In genomic region chr19:1437609-1438008, GRCh38 we compare ENCODE assay signal across 9 cellular contexts. TPM values are rescaled to one million over a fixed set of nuclear protein-coding genes. Genes with fewer than 3 reads are reported as not detected.
DNase-seq lines count a peak whose midpoint lies in the region; ATAC-seq, FAIRE-seq and TF ChIP-seq lines count a peak whose summit lies in the region.
"Had no signal": no experiment of that assay in that cellular context is flagged by ENCODE, and none has a peak within 500 bp of the region (broad histone marks: within the 10 kb centered on the region; RNA-seq: fewer than 3 reads in every experiment).

No MANE protein-coding gene starts in this region.

- no peaks in the 10 kb centered on the region for H3K9me1 ChIP-seq in K562 (ENCODE audit: control insufficient read depth, insufficient read depth, low read length)

- H3K27ac ChIP-seq in BLaER1 treated with 17β-estradiol and CSF1 and Interleukin-3, amounts not matched to agents 10 nM and 100 nM, result peak overlapping the region in 6 of 11 experiments; percentile 35 to 98 (median 97); a peak in 8 of 22 replicates
- H3K27ac ChIP-seq in HUES48 (ENCODE audit: low read depth, low read length) (peak overlapping the region; percentile 49), K562 (ENCODE audit: extremely low read depth, low read depth, low read length) (peak overlapping the region; percentile 90)
- no peak overlapping the region for H3K27ac ChIP-seq in naive thymus-derived CD4-positive, alpha-beta T cell (ENCODE audit: low read depth, low read length)

- H3K4me3 Mint-ChIP-seq in naive thymus-derived CD4-positive, alpha-beta T cell, result peak overlapping the region in 7 of 10 donors; percentile 29 to 99 (median 96)

- TF ChIP-seq POLR2A in K562 (conservative IDR thresholded peaks at IDR 0.05), result no peak

- CTCF ChIA-PET in K562 (lab: Yijun Ruan, JAX; ENCODE audit: low intra/inter-chr PET ratio), result interaction anchor here (0.6 kb wide), 1 partner anchor 685 kb away, joined by 4 read pairs; no protein-coding TSS in a partner anchor
- CTCF ChIA-PET in naive thymus-derived CD4-positive, alpha-beta T cell (lab: Charles Lee), result interaction anchor here (0.6 kb wide), 1 partner anchor 901 kb away, joined by 3 read pairs; no protein-coding TSS in a partner anchor

- WGBS in K562 (ENCODE audit: insufficient coverage, low coverage, missing lambda C conversion rate), result 35% methylated on average over 8 of the region's 8 CpGs

- TF ChIP-seq RAD21 in K562 (CRISPR knock-in tag; conservative IDR thresholded peaks at IDR 0.05 in 1 of 2, IDR thresholded peaks at IDR 0.05 in 1 of 2), result no peak

- H3K27me3 ChIP-seq in BLaER1 treated with 17β-estradiol and CSF1 and Interleukin-3, amounts not matched to agents 10 nM and 100 nM, result no peaks in the 10 kb centered on the region
- H3K27me3 ChIP-seq in HUES48 (ENCODE audit: control insufficient read depth, insufficient read depth, low read length) (no peaks in the 10 kb centered on the region), K562 (ENCODE audit: control insufficient read depth in 2 of 2, insufficient read depth in 2 of 2, low read length in 2 of 2) (no peaks in the 10 kb centered on the region)
- no peaks in the 10 kb centered on the region for H3K27me3 ChIP-seq in naive thymus-derived CD4-positive, alpha-beta T cell (ENCODE audit: control insufficient read depth in 2 of 2, insufficient read depth in 2 of 2, low read length in 2 of 2)

- H3K4me1 Mint-ChIP-seq in naive thymus-derived CD4-positive, alpha-beta T cell, result peaks cover 9 to 34% (median 15%) of the 10 kb centered on the region in 7 donors

- H3K79me2 ChIP-seq in K562 (ENCODE audit: control insufficient read depth, insufficient read depth, low read length), result peaks cover 52% of the 10 kb centered on the region

- peak overlapping the region in 8 of 11 experiments; percentile 2 to 100 (median 32); a peak in 9 of 22 replicates for H3K9ac ChIP-seq in BLaER1 treated with 17β-estradiol and CSF1 and Interleukin-3, amounts not matched to agents 10 nM and 100 nM
- H3K9ac ChIP-seq in HUES48 (ENCODE audit: low read depth, low read length), result no peak overlapping the region
- peak overlapping the region; percentile 40 to 100; a peak in 3 of 4 replicates for H3K9ac ChIP-seq in K562 (ENCODE audit: insufficient read depth in 1 of 2, low read depth in 2 of 2, low read length in 2 of 2)

- peak overlapping the region in 5 of 10 experiments; percentile 71 to 95 (median 90); a peak in 1 of 20 replicates for H3K4me3 ChIP-seq in BLaER1 treated with 17β-estradiol and CSF1 and Interleukin-3, amounts not matched to agents 10 nM and 100 nM
- H3K4me3 ChIP-seq in HUES48 (ENCODE audit: low read depth, low read length) (peak overlapping the region; percentile 77; the same call in 1 of the 2 replicates), K562 (peak overlapping the region; percentile 70; the same call in 1 of the 2 replicates), mucosa of descending colon (no peak overlapping the region)
- H3K4me3 ChIP-seq in naive thymus-derived CD4-positive, alpha-beta T cell (ENCODE audit: low read length), result no peak overlapping the region

- POLR2A ChIA-PET in K562 (lab: Yijun Ruan, JAX), result interaction anchor here (0.6 to 1.8 kb wide), 7 partner anchors 9 to 353 kb away, joined by 3 to 5 read pairs (median 3); partner anchors contain the start of gene CIRBP
- POLR2A ChIA-PET in naive thymus-derived CD4-positive, alpha-beta T cell (lab: Charles Lee), result interaction anchor here (0.6 to 1.6 kb wide), 5 partner anchors 17 to 927 kb away, joined by 3 to 6 read pairs (median 5); partner anchors contain the start of genes CIRBP and MBD3

- ATAC-seq in K562 (no peak), mucosa of descending colon (no peak)
- ATAC-seq in naive thymus-derived CD4-positive, alpha-beta T cell, result no peak

- BruUV-seq in K562 (replicated peaks; lab: Mats Ljungman, UMichigan), result no TSS peak

- intact Hi-C loops in K562 (cut with micrococcal nuclease), result no loop called here
- intact Hi-C loops in naive thymus-derived CD4-positive, alpha-beta T cell (cut with micrococcal nuclease), result loop anchor here (1.0 to 2.0 kb wide), 10 partner anchors 30 to 168 kb away; partner anchors contain the start of genes C19orf25 (in 2 of the 2), DAZAP1 (in 2 of the 2), FAM174C (in 2 of the 2) and ADAMTSL5 (in 1 of the 2)
- intact Hi-C loops in mucosa of descending colon (cut with DNase I, micrococcal nuclease), result no loop called here
- intact Hi-C loops in posterior vena cava (cut with DNase I), result loop anchor here in 1 of 2 donors (2.0 kb wide), 1 partner anchor 71 kb away; no protein-coding TSS in a partner anchor

- H3K36me3 ChIP-seq in BLaER1 treated with 17β-estradiol and CSF1 and Interleukin-3, amounts not matched to agents 10 nM and 100 nM, result peaks cover 64 to 75% (median 68%) of the 10 kb centered on the region in 11 experiments
- H3K36me3 ChIP-seq in HUES48 (ENCODE audit: control insufficient read depth, insufficient read depth, low read length) (peaks cover 60% of the 10 kb centered on the region), K562 (ENCODE audit: control insufficient read depth, insufficient read depth, low read length) (peaks cover 68% of the 10 kb centered on the region), mucosa of descending colon (ENCODE audit: low read depth) (peaks cover 9% of the 10 kb centered on the region)
- peaks cover 14 to 69% (median 18%) of the 10 kb centered on the region in 3 experiments for H3K36me3 ChIP-seq in naive thymus-derived CD4-positive, alpha-beta T cell (ENCODE audit: control insufficient read depth in 2 of 3, insufficient read depth in 3 of 3, low read length in 3 of 3)

- H3K36me3 Mint-ChIP-seq in naive thymus-derived CD4-positive, alpha-beta T cell, result peaks cover 0 to 26% (median 8%) of the 10 kb centered on the region in 5 donors

- TF ChIP-seq EP300 in K562 (IDR thresholded peaks at IDR 0.05; ENCODE audit: low read length), result no peak

- peaks cover 66 to 97% (median 89%) of the 10 kb centered on the region in 11 experiments for H4K20me1 ChIP-seq in BLaER1 treated with 17β-estradiol and CSF1 and Interleukin-3, amounts not matched to agents 10 nM and 100 nM
- H4K20me1 ChIP-seq in K562 (replicated peaks; ENCODE audit: control insufficient read depth, insufficient read depth, low read length), result peaks cover 37% of the 10 kb centered on the region

- H3K4me1 ChIP-seq in BLaER1 treated with 17β-estradiol and CSF1 and Interleukin-3, amounts not matched to agents 10 nM and 100 nM, result peaks cover 43 to 77% (median 59%) of the 10 kb centered on the region in 10 experiments
- H3K4me1 ChIP-seq in HUES48 (ENCODE audit: control insufficient read depth, insufficient read depth, low read length) (0 out of 2 replicates have a peak, but pooled peaks cover 5% of the 10 kb centered on the region), K562 (replicated peaks in 1 of 2; ENCODE audit: control insufficient read depth in 2 of 2, insufficient read depth in 2 of 2, low read length in 2 of 2) (peaks cover 36 to 88% of the 10 kb centered on the region in 2 experiments; a peak in 4 of 5 replicates), mucosa of descending colon (ENCODE audit: low read depth) (peaks cover 20% of the 10 kb centered on the region)
- H3K4me1 ChIP-seq in naive thymus-derived CD4-positive, alpha-beta T cell (ENCODE audit: control insufficient read depth in 2 of 2, insufficient read depth in 2 of 2, low read length in 2 of 2), result peaks cover 8 to 11% of the 10 kb centered on the region in 2 donors

- no peaks in the 10 kb centered on the region for H3K9me3 ChIP-seq in BLaER1 treated with 17β-estradiol and CSF1 and Interleukin-3, amounts not matched to agents 10 nM and 100 nM (replicated peaks in 1 of 11)
- H3K9me3 ChIP-seq in HUES48 (ENCODE audit: control insufficient read depth, insufficient read depth, low read length) (no peaks in the 10 kb centered on the region), K562 (replicated peaks; ENCODE audit: control insufficient read depth, insufficient read depth, low read depth, low read length) (no peaks in the 10 kb centered on the region), mucosa of descending colon (no peaks in the 10 kb centered on the region)
- no peaks in the 10 kb centered on the region for H3K9me3 ChIP-seq in naive thymus-derived CD4-positive, alpha-beta T cell (ENCODE audit: control insufficient read depth in 2 of 3, low read length in 3 of 3)

- H2AFZ ChIP-seq in K562 (ENCODE audit: low read depth, low read length), result peak overlapping the region; percentile 85

- peaks cover 0 to 6% (median 0%) of the 10 kb centered on the region in 11 donors for H3K9me3 Mint-ChIP-seq in naive thymus-derived CD4-positive, alpha-beta T cell
- H3K9me3 Mint-ChIP-seq: memory B cell had no signal

- DNase-seq in K562 (ENCODE audit: extremely low read depth in 1 of 4, low spot score in 3 of 4) (no peak), mucosa of descending colon (no peak), NCI-H1694 treated with DMSO at 0.1 percent for 48 hours (lab: John Stamatoyannopoulos, UW) (no peak), posterior vena cava (ENCODE audit: low spot score) (no peak), NCI-H446 treated with DMSO at 0.1 percent for 48 hours (lab: John Stamatoyannopoulos, UW) (no peak)
- DNase-seq in naive thymus-derived CD4-positive, alpha-beta T cell, result no peak

- H3K4me2 ChIP-seq in BLaER1 treated with 17β-estradiol and CSF1 and Interleukin-3, amounts not matched to agents 10 nM and 100 nM, result peak overlapping the region; percentile 31 to 68 (median 58)
- H3K4me2 ChIP-seq in K562 (ENCODE audit: insufficient read depth, low read length), result peak overlapping the region; percentile 97

- TF ChIP-seq CTCF in K562 (IDR thresholded peaks at IDR 0.05 in 2 of 3, conservative IDR thresholded peaks at IDR 0.05 in 1 of 3; ENCODE audit: insufficient read depth in 2 of 3, low read depth in 1 of 3, low read length in 3 of 3), result no peak
- TF ChIP-seq CTCF in mucosa of descending colon (IDR thresholded peaks at IDR 0.05), result no peak

- in situ Hi-C loops in K562 (cut with MboI), result no loop called here

- FAIRE-seq in K562 (lab: Jason Lieb, UNC), result no peak

- H3K27ac Mint-ChIP-seq in naive thymus-derived CD4-positive, alpha-beta T cell, result peak overlapping the region; percentile 38 to 100 (median 97)

- H3K27me3 Mint-ChIP-seq in naive thymus-derived CD4-positive, alpha-beta T cell, result no peaks in the 10 kb centered on the region
- H3K27me3 Mint-ChIP-seq: memory B cell had no signal

RNA-seq across cellular contexts. Expression of gene RPS15, which starts 0.6 kb away (rescaled TPM):
- 72.0 and 238 TPM in 2 replicates for total RNA-seq in K562 (2011; cell fraction: chromatin; rRNA removed; ENCODE audit: low replicate concordance)
- 545 and 547 TPM in 2 replicates for total RNA-seq in K562 (2011; cell fraction: nucleolus; rRNA removed)
- 383 and 585 TPM in 2 replicates for total RNA-seq in K562 (2011; cell fraction: nucleoplasm; rRNA removed)
- total RNA-seq in K562 (2014; rRNA removed), result 2,649 and 2,867 TPM in 2 replicates
- 407 and 630 TPM in 2 replicates for total RNA-seq in K562 (2014; rRNA removed; fragmentation: Illumina TruSeq; extraction: Trizol)
- total RNA-seq in K562 (2015; rRNA removed; fragmentation: Illumina TruSeq; extraction: Trizol), result 1,267 and 1,272 TPM in 2 replicates
- 2,126 and 2,254 TPM in 2 replicates for total RNA-seq in K562 (2021)
- 957 and 1,566 TPM in 2 replicates for polyA plus RNA-seq in K562 (2011; rRNA removed)
- 3,186 and 4,296 TPM in 2 replicates for polyA plus RNA-seq in K562 (2011; cell fraction: cytosol; rRNA removed)
- polyA plus RNA-seq in K562 (2011; cell fraction: nucleus; rRNA removed), result 907 and 973 TPM in 2 replicates
- 2,701 and 2,899 TPM in 2 replicates for polyA plus RNA-seq in K562 (2012)
- 912 and 1,907 TPM in 2 replicates for polyA plus RNA-seq in K562 (2014; fragmentation: Illumina TruSeq; extraction: Trizol)
- polyA plus RNA-seq in K562 (2014; fragmentation: Nextera tagmentation; extraction: Ambion mirVana), result 100 to 1,000 TPM; 605 to 818 TPM
- 2,791 and 3,285 TPM in 2 replicates for polyA plus RNA-seq in K562 (2014; rRNA removed)
- polyA minus RNA-seq in K562 (2011; rRNA and poly(A)+ RNA removed), result 202 and 239 TPM in 2 replicates
- 1,242 and 1,610 TPM in 2 replicates for polyA minus RNA-seq in K562 (2011; cell fraction: cytosol; rRNA and poly(A)+ RNA removed)
- polyA minus RNA-seq in K562 (2011; cell fraction: nucleus; rRNA and poly(A)+ RNA removed), result 152 and 304 TPM in 2 replicates
- 1,000 to 10,000 TPM; 1,300 to 2,097 (median 2,012) TPM for total RNA-seq in naive thymus-derived CD4-positive, alpha-beta T cell
- polyA plus RNA-seq in naive thymus-derived CD4-positive, alpha-beta T cell, result 1,000 to 10,000 TPM; 3,657 to 3,761 TPM
- 100 to 1,000 TPM; 748 to 897 (median 892) TPM for total RNA-seq in mucosa of descending colon
- total RNA-seq in posterior vena cava, result 100 to 1,000 TPM; 722 to 743 TPM

RNA-seq across cellular contexts. Expression of gene APC2, which starts 12.3 kb away (rescaled TPM):
- total RNA-seq in K562 (2011; cell fraction: chromatin; rRNA removed; ENCODE audit: low replicate concordance), result 0.56 and 1.4 TPM in 2 replicates
- total RNA-seq in K562 (2011; cell fraction: nucleolus; rRNA removed), result 0.66 and 1.3 TPM in 2 replicates
- 0.44 and 0.53 TPM in 2 replicates for total RNA-seq in K562 (2011; cell fraction: nucleoplasm; rRNA removed)
- 0.05 and 0.08 TPM in 2 replicates for total RNA-seq in K562 (2014; rRNA removed)
- 0.04 TPM in 1 of 2 replicates, not detected in the other for total RNA-seq in K562 (2014; rRNA removed; fragmentation: Illumina TruSeq; extraction: Trizol)
- 0.04 TPM in 1 of 2 replicates, not detected in the other for total RNA-seq in K562 (2015; rRNA removed; fragmentation: Illumina TruSeq; extraction: Trizol)
- total RNA-seq in K562 (2021), result 0.27 and 0.40 TPM in 2 replicates
- 0.01 and 0.06 TPM in 2 replicates for polyA plus RNA-seq in K562 (2011; rRNA removed)
- polyA plus RNA-seq in K562 (2011; cell fraction: cytosol; rRNA removed), result 0.03 and 0.04 TPM in 2 replicates
- 0.13 and 0.21 TPM in 2 replicates for polyA plus RNA-seq in K562 (2011; cell fraction: nucleus; rRNA removed)
- 0.43 and 0.48 TPM in 2 replicates for polyA plus RNA-seq in K562 (2012)
- 0.01 TPM in 2 replicates for polyA plus RNA-seq in K562 (2014; fragmentation: Illumina TruSeq; extraction: Trizol)
- not detected for polyA plus RNA-seq in K562 (2014; fragmentation: Nextera tagmentation; extraction: Ambion mirVana)
- 0.04 and 0.09 TPM in 2 replicates for polyA plus RNA-seq in K562 (2014; rRNA removed)
- 0.06 and 0.07 TPM in 2 replicates for polyA minus RNA-seq in K562 (2011; rRNA and poly(A)+ RNA removed)
- not detected in 2 replicates for polyA minus RNA-seq in K562 (2011; cell fraction: cytosol; rRNA and poly(A)+ RNA removed)
- polyA minus RNA-seq in K562 (2011; cell fraction: nucleus; rRNA and poly(A)+ RNA removed), result 0.27 and 0.33 TPM in 2 replicates
- total RNA-seq in naive thymus-derived CD4-positive, alpha-beta T cell, result under 1 TPM; 0.05 to 0.24 (median 0.10) TPM
- under 1 TPM; 0.01 to 0.05 TPM for polyA plus RNA-seq in naive thymus-derived CD4-positive, alpha-beta T cell
- 1 to 10 TPM in 1 of 3 donors, under 1 TPM in 2; 0.23 to 5.9 (median 0.24) TPM for total RNA-seq in mucosa of descending colon
- under 1 TPM; 0.05 to 0.10 TPM for total RNA-seq in posterior vena cava

RNA-seq across cellular contexts. Expression of gene DAZAP1, which starts 30.2 kb away (rescaled TPM):
- total RNA-seq in K562 (2011; cell fraction: chromatin; rRNA removed; ENCODE audit: low replicate concordance), result 223 and 289 TPM in 2 replicates
- total RNA-seq in K562 (2011; cell fraction: nucleolus; rRNA removed), result 105 and 117 TPM in 2 replicates
- 149 and 185 TPM in 2 replicates for total RNA-seq in K562 (2011; cell fraction: nucleoplasm; rRNA removed)
- 222 and 244 TPM in 2 replicates for total RNA-seq in K562 (2014; rRNA removed)
- 77.7 and 78.7 TPM in 2 replicates for total RNA-seq in K562 (2014; rRNA removed; fragmentation: Illumina TruSeq; extraction: Trizol)
- total RNA-seq in K562 (2015; rRNA removed; fragmentation: Illumina TruSeq; extraction: Trizol), result 139 and 143 TPM in 2 replicates
- total RNA-seq in K562 (2021), result 287 and 289 TPM in 2 replicates
- polyA plus RNA-seq in K562 (2011; rRNA removed), result 125 and 155 TPM in 2 replicates
- 57.6 and 123 TPM in 2 replicates for polyA plus RNA-seq in K562 (2011; cell fraction: cytosol; rRNA removed)
- polyA plus RNA-seq in K562 (2011; cell fraction: nucleus; rRNA removed), result 177 and 237 TPM in 2 replicates
- polyA plus RNA-seq in K562 (2012), result 116 and 140 TPM in 2 replicates
- 142 and 156 TPM in 2 replicates for polyA plus RNA-seq in K562 (2014; fragmentation: Illumina TruSeq; extraction: Trizol)
- polyA plus RNA-seq in K562 (2014; fragmentation: Nextera tagmentation; extraction: Ambion mirVana), result 10 to 100 TPM; 10.8 to 13.3 TPM
- polyA plus RNA-seq in K562 (2014; rRNA removed), result 250 and 266 TPM in 2 replicates
- 29.7 and 47.1 TPM in 2 replicates for polyA minus RNA-seq in K562 (2011; rRNA and poly(A)+ RNA removed)
- 61.3 and 62.0 TPM in 2 replicates for polyA minus RNA-seq in K562 (2011; cell fraction: cytosol; rRNA and poly(A)+ RNA removed)
- polyA minus RNA-seq in K562 (2011; cell fraction: nucleus; rRNA and poly(A)+ RNA removed), result 38.8 and 60.8 TPM in 2 replicates
- 100 to 1,000 TPM; 129 to 227 (median 144) TPM for total RNA-seq in naive thymus-derived CD4-positive, alpha-beta T cell
- polyA plus RNA-seq in naive thymus-derived CD4-positive, alpha-beta T cell, result 1 to 10 TPM; 5.0 to 5.7 TPM
- 100 to 1,000 TPM; 117 to 123 (median 119) TPM for total RNA-seq in mucosa of descending colon
- 10 to 100 TPM; 59.7 to 75.8 TPM for total RNA-seq in posterior vena cava

RNA-seq across cellular contexts. Expression of gene GAMT, which starts 36.3 kb away (rescaled TPM):
- total RNA-seq in K562 (2011; cell fraction: chromatin; rRNA removed; ENCODE audit: low replicate concordance), result 8.0 and 26.2 TPM in 2 replicates
- total RNA-seq in K562 (2011; cell fraction: nucleolus; rRNA removed), result 17.6 and 18.7 TPM in 2 replicates
- 11.9 and 13.9 TPM in 2 replicates for total RNA-seq in K562 (2011; cell fraction: nucleoplasm; rRNA removed)
- total RNA-seq in K562 (2014; rRNA removed), result 35.2 and 47.8 TPM in 2 replicates
- total RNA-seq in K562 (2014; rRNA removed; fragmentation: Illumina TruSeq; extraction: Trizol), result 6.1 and 11.1 TPM in 2 replicates
- total RNA-seq in K562 (2015; rRNA removed; fragmentation: Illumina TruSeq; extraction: Trizol), result 25.9 and 28.7 TPM in 2 replicates
- total RNA-seq in K562 (2021), result 35.3 and 37.5 TPM in 2 replicates
- 27.2 and 42.1 TPM in 2 replicates for polyA plus RNA-seq in K562 (2011; rRNA removed)
- 46.5 and 96.1 TPM in 2 replicates for polyA plus RNA-seq in K562 (2011; cell fraction: cytosol; rRNA removed)
- 23.4 and 27.7 TPM in 2 replicates for polyA plus RNA-seq in K562 (2011; cell fraction: nucleus; rRNA removed)
- 44.0 and 47.8 TPM in 2 replicates for polyA plus RNA-seq in K562 (2012)
- polyA plus RNA-seq in K562 (2014; fragmentation: Illumina TruSeq; extraction: Trizol), result 26.2 and 35.1 TPM in 2 replicates
- 1 to 10 TPM; 1.3 to 2.1 TPM for polyA plus RNA-seq in K562 (2014; fragmentation: Nextera tagmentation; extraction: Ambion mirVana)
- 33.3 and 37.8 TPM in 2 replicates for polyA plus RNA-seq in K562 (2014; rRNA removed)
- 8.4 and 12.9 TPM in 2 replicates for polyA minus RNA-seq in K562 (2011; rRNA and poly(A)+ RNA removed)
- 22.1 and 26.4 TPM in 2 replicates for polyA minus RNA-seq in K562 (2011; cell fraction: cytosol; rRNA and poly(A)+ RNA removed)
- polyA minus RNA-seq in K562 (2011; cell fraction: nucleus; rRNA and poly(A)+ RNA removed), result 6.7 and 7.7 TPM in 2 replicates
- 10 to 100 TPM; 10.9 to 24.2 (median 17.5) TPM for total RNA-seq in naive thymus-derived CD4-positive, alpha-beta T cell
- polyA plus RNA-seq in naive thymus-derived CD4-positive, alpha-beta T cell, result 10 to 100 TPM; 29.3 to 32.3 TPM
- total RNA-seq in mucosa of descending colon, result 1 to 10 TPM; 1.6 to 7.0 (median 2.1) TPM
- total RNA-seq in posterior vena cava, result 10 to 100 TPM in 1 of 2 donors, 1 to 10 TPM in 1; 8.7 to 12.8 TPM

RNA-seq across cellular contexts. Expression of gene C19orf25, which starts 41.4 kb away (rescaled TPM):
- total RNA-seq in K562 (2011; cell fraction: chromatin; rRNA removed; ENCODE audit: low replicate concordance), result 67.3 and 231 TPM in 2 replicates
- 138 and 165 TPM in 2 replicates for total RNA-seq in K562 (2011; cell fraction: nucleolus; rRNA removed)
- total RNA-seq in K562 (2011; cell fraction: nucleoplasm; rRNA removed), result 70.2 and 72.2 TPM in 2 replicates
- total RNA-seq in K562 (2014; rRNA removed) (79.4 and 86.1 TPM in 2 replicates), K562 (2014; rRNA removed; fragmentation: Illumina TruSeq; extraction: Trizol) (6.5 and 9.6 TPM in 2 replicates), K562 (2015; rRNA removed; fragmentation: Illumina TruSeq; extraction: Trizol) (40.6 and 42.3 TPM in 2 replicates), K562 (2021) (68.3 and 73.1 TPM in 2 replicates), mucosa of descending colon (10 to 100 TPM; 36.7 to 48.9 (median 38.1) TPM), posterior vena cava (10 to 100 TPM; 16.2 to 17.3 TPM)
- polyA plus RNA-seq in K562 (2011; rRNA removed) (25.3 and 27.6 TPM in 2 replicates), K562 (2014; fragmentation: Illumina TruSeq; extraction: Trizol) (36.1 and 45.1 TPM in 2 replicates), K562 (2014; fragmentation: Nextera tagmentation; extraction: Ambion mirVana) (1 to 10 TPM in 1 of 2 experiments, under 1 TPM in 1; 0.79 to 4.5 TPM), K562 (2014; rRNA removed) (96.0 TPM in 2 replicates)
- polyA plus RNA-seq in K562 (2011; cell fraction: cytosol; rRNA removed), result 55.4 and 125 TPM in 2 replicates
- polyA plus RNA-seq in K562 (2011; cell fraction: nucleus; rRNA removed), result 35.5 and 63.8 TPM in 2 replicates
- 46.1 and 46.4 TPM in 2 replicates for polyA plus RNA-seq in K562 (2012)
- polyA minus RNA-seq in K562 (2011; rRNA and poly(A)+ RNA removed), result 2.2 and 6.5 TPM in 2 replicates
- polyA minus RNA-seq in K562 (2011; cell fraction: cytosol; rRNA and poly(A)+ RNA removed), result 21.9 and 26.5 TPM in 2 replicates
- polyA minus RNA-seq in K562 (2011; cell fraction: nucleus; rRNA and poly(A)+ RNA removed), result 18.2 and 20.3 TPM in 2 replicates
- 10 to 100 TPM; 24.2 to 64.5 (median 44.6) TPM for total RNA-seq in naive thymus-derived CD4-positive, alpha-beta T cell
- polyA plus RNA-seq in naive thymus-derived CD4-positive, alpha-beta T cell, result 10 to 100 TPM; 43.6 to 69.8 TPM

Comparison
In these comparisons a context has a peak if more than half of its experiments do, and no peak if none do; other contexts are left out.
1. H3K4me3 ChIP-seq: peak in HUES48 (single experiment) and K562 (single experiment); none in naive thymus-derived CD4-positive, alpha-beta T cell (single experiment) and mucosa of descending colon (single experiment).
2. intact Hi-C loops: an anchor here in naive thymus-derived CD4-positive, alpha-beta T cell (1.0 to 2.0 kb wide); none called in K562 and mucosa of descending colon.